1 cellular context compared by ENCODE assay signal in genomic region chr1:4796161-4796998, GRCh38.
TF ChIP-seq lines count a peak whose summit lies in the region.

No MANE protein-coding gene starts in this region.

TF ChIP-seq in GM12878, 131 proteins besides CTCF, POLR2A, EP300 and RAD21 (continued from another document):
- TF ChIP-seq MTA3 (IDR thresholded peaks at IDR 0.05; ENCODE audit: borderline replicate concordance, low read length): no peak; the same call in 1 of the 2 replicates
- TF ChIP-seq NBN (IDR thresholded peaks at IDR 0.05): no peak
- 0 out of 2 replicates have a peak, but pooled peaks have one; percentile 18 for TF ChIP-seq TCF3 (IDR thresholded peaks at IDR 0.05; ENCODE audit: borderline replicate concordance, insufficient read depth, low read depth, low read length)
